9 cellular contexts compared by ENCODE assay signal in genomic region chr1:177780096-177780700, GRCh38.
DNase-seq lines count a peak whose midpoint lies in the region; ATAC-seq, FAIRE-seq and TF ChIP-seq lines count a peak whose summit lies in the region.
"Had no signal": no experiment of that assay in that cellular context is flagged by ENCODE, and none has a peak within 500 bp of the region (broad histone marks: within the 10 kb centered on the region; RNA-seq: fewer than 3 reads in every experiment).

No MANE protein-coding gene starts in this region.

- H3K36me3 ChIP-seq in SK-N-MC (ENCODE audit: insufficient read depth, low read length) = no peaks in the 10 kb centered on the region
- no peaks in the 10 kb centered on the region for H3K36me3 ChIP-seq in small intestine (ENCODE audit: control insufficient read depth in 2 of 2, insufficient read depth in 2 of 2, low read length in 2 of 2)
- no peaks in the 10 kb centered on the region for H3K36me3 ChIP-seq in naive thymus-derived CD4-positive, alpha-beta T cell (ENCODE audit: control insufficient read depth in 2 of 3, insufficient read depth in 3 of 3, low read length in 3 of 3)
- H3K36me3 ChIP-seq: BLaER1 had no signal

- H3K27me3 Mint-ChIP-seq in glutamatergic neuron (ENCODE audit: unreplicated experiment) = no peaks in the 10 kb centered on the region
- H3K27me3 Mint-ChIP-seq in naive thymus-derived CD4-positive, alpha-beta T cell = peaks cover 0 to 3% (median 0%) of the 10 kb centered on the region in 5 donors

- WGBS in small intestine, 3 donors = 24 to 29% (median 25%) methylated on average over 5 of the region's 5 CpGs

- TF ChIP-seq CTCF in glutamatergic neuron (IDR thresholded peaks at IDR 0.05; ENCODE audit: partially characterized antibody, unreplicated experiment) = peak; percentile 26

- POLR2A ChIA-PET in naive thymus-derived CD4-positive, alpha-beta T cell (lab: Charles Lee) = no interaction called here

- no peaks in the 10 kb centered on the region for H3K4me1 Mint-ChIP-seq in glutamatergic neuron (ENCODE audit: low read depth, unreplicated experiment)
- H3K4me1 Mint-ChIP-seq in naive thymus-derived CD4-positive, alpha-beta T cell = no peaks in the 10 kb centered on the region

- DNase-seq in SIG-M5 treated with dmso at 0.1 percent for 504 hours (lab: John Stamatoyannopoulos, UW; ENCODE audit: unreplicated experiment) (peak; percentile 63), SIG-M5 (lab: John Stamatoyannopoulos, UW) (no peak), NCI-H1092 treated with DMSO at 0.1 percent for 48 hours (lab: John Stamatoyannopoulos, UW) (peak; percentile 82), SK-N-MC (ENCODE audit: low read depth, low spot score) (peak; percentile 47), glutamatergic neuron (no peak), small intestine (peak; percentile 29), cortex of kidney (lab: John Stamatoyannopoulos, UW) (no peak)
- DNase-seq in naive thymus-derived CD4-positive, alpha-beta T cell = no peak

- H3K4me3 ChIP-seq in SK-N-MC = peak overlapping the region; percentile 14; the same call in 1 of the 2 replicates
- H3K4me3 ChIP-seq in small intestine (ENCODE audit: low read depth in 1 of 2, low read length in 2 of 2) = no peak overlapping the region
- no peak overlapping the region for H3K4me3 ChIP-seq in naive thymus-derived CD4-positive, alpha-beta T cell (ENCODE audit: low read length)
- H3K4me3 ChIP-seq: BLaER1 had no signal

- no peak overlapping the region for H3K27ac ChIP-seq in SK-N-MC
- H3K27ac ChIP-seq in small intestine (ENCODE audit: low read depth in 1 of 2, low read length in 1 of 2) = no peak overlapping the region
- no peak overlapping the region for H3K27ac ChIP-seq in naive thymus-derived CD4-positive, alpha-beta T cell (ENCODE audit: low read depth, low read length)
- H3K27ac ChIP-seq: BLaER1 had no signal

- CTCF ChIA-PET in naive thymus-derived CD4-positive, alpha-beta T cell (lab: Charles Lee) = no interaction called here

- H3K4me3 Mint-ChIP-seq in glutamatergic neuron (ENCODE audit: unreplicated experiment) = no peak overlapping the region
- no peak overlapping the region for H3K4me3 Mint-ChIP-seq in naive thymus-derived CD4-positive, alpha-beta T cell

- no peaks in the 10 kb centered on the region for H3K36me3 Mint-ChIP-seq in glutamatergic neuron (ENCODE audit: unreplicated experiment)
- H3K36me3 Mint-ChIP-seq in naive thymus-derived CD4-positive, alpha-beta T cell = no peaks in the 10 kb centered on the region

- H3K9ac ChIP-seq in SK-N-MC (ENCODE audit: insufficient read length) = no peak overlapping the region
- H3K9ac ChIP-seq: BLaER1 had no signal

- H3K27ac Mint-ChIP-seq in glutamatergic neuron (ENCODE audit: unreplicated experiment) = no peak overlapping the region
- H3K27ac Mint-ChIP-seq in naive thymus-derived CD4-positive, alpha-beta T cell = no peak overlapping the region

- no peaks in the 10 kb centered on the region for H3K27me3 ChIP-seq in small intestine (ENCODE audit: control insufficient read depth in 2 of 2, insufficient read depth in 2 of 2, low read length in 2 of 2)
- no peaks in the 10 kb centered on the region for H3K27me3 ChIP-seq in naive thymus-derived CD4-positive, alpha-beta T cell (ENCODE audit: control insufficient read depth in 2 of 2, insufficient read depth in 2 of 2, low read length in 2 of 2)
- H3K27me3 ChIP-seq: BLaER1 had no signal

- no peak for FAIRE-seq in small intestine (lab: Jason Lieb, UNC)

- intact Hi-C loops in naive thymus-derived CD4-positive, alpha-beta T cell (cut with micrococcal nuclease) = no loop called here

- no peak for ATAC-seq in naive thymus-derived CD4-positive, alpha-beta T cell

- no peaks in the 10 kb centered on the region for H3K9me3 ChIP-seq in SK-N-MC (ENCODE audit: low read depth, low read length)
- no peaks in the 10 kb centered on the region for H3K9me3 ChIP-seq in small intestine (ENCODE audit: control insufficient read depth, low read depth)
- no peaks in the 10 kb centered on the region for H3K9me3 ChIP-seq in naive thymus-derived CD4-positive, alpha-beta T cell (ENCODE audit: control insufficient read depth in 2 of 3, low read length in 3 of 3)
- H3K9me3 ChIP-seq: BLaER1 had no signal

- H3K9me3 Mint-ChIP-seq in glutamatergic neuron (ENCODE audit: unreplicated experiment) = no peaks in the 10 kb centered on the region
- peaks cover 1 to 22% (median 9%) of the 10 kb centered on the region in 11 donors for H3K9me3 Mint-ChIP-seq in naive thymus-derived CD4-positive, alpha-beta T cell

- H3K4me1 ChIP-seq in small intestine (ENCODE audit: control insufficient read depth in 2 of 2, insufficient read depth in 1 of 2, low read depth in 1 of 2, low read length in 1 of 2) = no peaks in the 10 kb centered on the region
- H3K4me1 ChIP-seq in naive thymus-derived CD4-positive, alpha-beta T cell (ENCODE audit: control insufficient read depth in 2 of 2, insufficient read depth in 2 of 2, low read length in 2 of 2) = no peaks in the 10 kb centered on the region
- H3K4me1 ChIP-seq: BLaER1 had no signal

Comparison
In these comparisons a context has a peak if more than half of its experiments do, and no peak if none do; other contexts are left out.
1. DNase-seq: peak in SIG-M5 treated with dmso at 0.1 percent for 504 hours (single experiment), NCI-H1092 treated with DMSO at 0.1 percent for 48 hours (single experiment), SK-N-MC (single experiment) and small intestine (single experiment); none in SIG-M5 (single experiment), glutamatergic neuron (single experiment), naive thymus-derived CD4-positive, alpha-beta T cell (0 of 9) and cortex of kidney (single experiment).